8 cellular contexts compared by ENCODE assay signal in the genomic region with DNA sequence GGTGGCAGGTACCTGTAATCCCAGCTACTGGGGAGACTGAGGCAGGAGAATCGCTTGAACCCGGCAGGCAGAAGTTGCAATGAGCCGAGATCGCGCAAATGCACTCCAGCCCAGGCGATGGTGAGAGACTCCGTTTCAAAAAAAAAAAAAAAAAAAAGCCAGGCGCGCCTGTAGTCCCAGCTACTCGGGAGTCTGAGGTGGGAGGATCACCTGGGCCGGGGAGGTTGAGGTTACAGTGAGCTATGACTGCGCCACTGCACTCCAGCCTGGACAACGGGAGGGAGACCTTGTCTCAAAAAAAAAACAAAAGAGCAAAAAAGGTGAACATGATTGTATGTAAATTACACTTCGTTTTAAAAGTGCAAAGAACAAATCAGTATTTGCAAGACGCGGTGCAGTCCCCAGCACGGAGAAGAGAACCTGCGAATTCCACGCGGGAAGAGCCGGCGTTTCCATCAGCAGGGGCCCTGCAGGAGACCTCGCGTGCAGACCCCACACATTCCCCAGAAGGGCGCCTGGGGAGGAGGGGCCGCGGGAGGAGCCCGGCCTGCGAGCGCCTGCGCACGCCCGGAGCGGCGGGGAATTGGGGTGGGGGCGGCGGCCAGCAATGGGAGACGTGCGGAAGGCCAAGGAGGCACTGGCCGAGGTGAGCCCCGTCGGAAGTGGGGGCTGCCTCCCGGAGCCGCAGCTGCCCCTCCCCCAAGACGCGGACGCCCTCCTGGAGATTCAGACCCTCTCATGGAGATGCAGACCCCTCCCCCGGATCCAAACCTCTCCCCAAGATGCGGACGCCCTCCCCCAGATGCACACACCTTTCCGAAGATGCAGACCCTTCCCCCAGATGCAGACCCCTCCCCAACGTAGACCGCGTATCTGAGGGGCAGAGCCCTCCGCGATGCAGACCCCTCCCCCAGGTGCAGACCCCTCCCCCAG. TPM values are rescaled to one million over a fixed set of nuclear protein-coding genes. Genes with fewer than 3 reads are reported as not detected.
A peak's percentile ranks its signal among the peaks of the same experiment; 100 is the strongest.
DNase-seq lines count a peak whose midpoint lies in the region; TF ChIP-seq lines count a peak whose summit lies in the region.

No MANE protein-coding gene starts in this region.

- intact Hi-C loops in spleen (cut with DNase I; ENCODE audit: low total_unique reads), result no loop called here

- H3K4me1 ChIP-seq in spleen, result peaks cover 13 to 84% (median 57%) of the 10 kb centered on the region in 6 donors

- H3K27ac ChIP-seq in spleen, result peak overlapping the region in 5 of 8 donors; percentile 65 to 91 (median 79)

- no peak for TF ChIP-seq CTCF in GM10248 (IDR thresholded peaks at IDR 0.05; ENCODE audit: control extremely low read depth, extremely low read depth, low read depth, missing control alignments)
- TF ChIP-seq CTCF in spleen (IDR thresholded peaks at IDR 0.05 in 8 of 11, conservative IDR thresholded peaks at IDR 0.05 in 3 of 11), result no peak

- peak overlapping the region; percentile 11 for H3K27ac Mint-ChIP-seq in activated naive CD4-positive, alpha-beta T cell treated with anti-CD3 and anti-CD28 coated beads, Interleukin-2, amount 10 ng/mL, durations not matched to agents 7 days and 5 days

- POLR2A ChIA-PET in GM10248 (lab: Yijun Ruan, JAX), result interaction anchor here (1.0 kb wide), 1 partner anchor 16 kb away, joined by 8 read pairs; the partner anchor contains the start of gene SUN1

- no peak for TF ChIP-seq POLR2A in spleen (IDR thresholded peaks at IDR 0.05)

- H3K36me3 ChIP-seq in spleen, result no peaks in the 10 kb centered on the region

- peaks cover 0 to 32% (median 0%) of the 10 kb centered on the region in 7 donors for H3K27me3 ChIP-seq in spleen (replicated peaks in 1 of 7)

- peaks cover 59% of the 10 kb centered on the region for H3K4me1 Mint-ChIP-seq in activated naive CD4-positive, alpha-beta T cell treated with anti-CD3 and anti-CD28 coated beads, Interleukin-2, amount 10 ng/mL, durations not matched to agents 7 days and 5 days

- peak overlapping the region; percentile 48 for H3K4me3 ChIP-seq in iPS-11a (ENCODE audit: low read depth, low read length)
- H3K4me3 ChIP-seq in spleen, result peak overlapping the region in 7 of 8 donors; percentile 29 to 89 (median 68)

- no peaks in the 10 kb centered on the region for H3K9me3 Mint-ChIP-seq in activated naive CD4-positive, alpha-beta T cell treated with anti-CD3 and anti-CD28 coated beads, Interleukin-2, amount 10 ng/mL, durations not matched to agents 7 days and 5 days

- H3K27me3 Mint-ChIP-seq in activated naive CD4-positive, alpha-beta T cell treated with anti-CD3 and anti-CD28 coated beads, Interleukin-2, amount 10 ng/mL, durations not matched to agents 7 days and 5 days, result peaks cover 56% of the 10 kb centered on the region

- CTCF ChIA-PET in GM10248 (lab: Yijun Ruan, JAX), result interaction anchor here (1.0 to 1.6 kb wide), 2 partner anchors 58 kb away, joined by 3 to 4 read pairs; no protein-coding TSS in a partner anchor
- CTCF ChIA-PET in activated naive CD4-positive, alpha-beta T cell treated with anti-CD3 and anti-CD28 coated beads, Interleukin-2, amount 10 ng/mL, durations not matched to agents 7 days and 5 days (lab: Charles Lee), result interaction anchor here (0.9 to 3.4 kb wide), 3 partner anchors 16 to 21 kb away, joined by 3 to 22 read pairs (median 5); partner anchors contain the start of gene SUN1

- peak overlapping the region; percentile 79 for H3K4me3 Mint-ChIP-seq in activated naive CD4-positive, alpha-beta T cell treated with anti-CD3 and anti-CD28 coated beads, Interleukin-2, amount 10 ng/mL, durations not matched to agents 7 days and 5 days

- 9 to 21% (median 15%) methylated on average over 52 to 56 of the region's 56 CpGs for WGBS in spleen, 5 donors

- H3K36me3 Mint-ChIP-seq in activated naive CD4-positive, alpha-beta T cell treated with anti-CD3 and anti-CD28 coated beads, Interleukin-2, amount 10 ng/mL, durations not matched to agents 7 days and 5 days, result peaks cover 10% of the 10 kb centered on the region

- DNase-seq in GM10248 (ENCODE audit: extremely low spot score) (peak; percentile 41), NCI-H1694 treated with DMSO at 0.1 percent for 48 hours (lab: John Stamatoyannopoulos, UW) (peak; percentile 59), spleen (peak; percentile 86), cerebellar cortex (ENCODE audit: low spot score) (no peak), COLO829 (ENCODE audit: low spot score) (no peak), mesenteric fat pad (ENCODE audit: low spot score) (no peak)
- DNase-seq in activated naive CD4-positive, alpha-beta T cell treated with anti-CD3 and anti-CD28 coated beads, Interleukin-2, amount 10 ng/mL, durations not matched to agents 7 days and 5 days, result peak; percentile 59

- no peaks in the 10 kb centered on the region for H3K9me3 ChIP-seq in spleen

RNA-seq across cellular contexts. Expression of gene SUN1, which starts 16.7 kb away (rescaled TPM):
- 100 to 1,000 TPM; 103 to 181 (median 154) TPM for total RNA-seq in spleen
- 10 to 100 TPM; 33.2 to 59.5 (median 54.9) TPM for polyA plus RNA-seq in spleen
- total RNA-seq in mesenteric fat pad, result 144 TPM

Comparison
In these comparisons a context has a peak if more than half of its experiments do, and no peak if none do; other contexts are left out.
1. DNase-seq: peak in GM10248 (single experiment), NCI-H1694 treated with DMSO at 0.1 percent for 48 hours (single experiment), activated naive CD4-positive, alpha-beta T cell treated with anti-CD3 and anti-CD28 coated beads, Interleukin-2, amount 10 ng/mL, durations not matched to agents 7 days and 5 days (single experiment) and spleen (single experiment); none in cerebellar cortex (single experiment), COLO829 (single experiment) and mesenteric fat pad (single experiment).